ENCODE assay signal across 1 cellular context in genomic region chr1:66415326-66415725, GRCh38.
TF ChIP-seq lines count a peak whose summit lies in the region.

No MANE protein-coding gene starts in this region.

TF ChIP-seq in GM12878, 131 proteins besides CTCF, POLR2A, EP300 and RAD21 (continued from another document):
- TF ChIP-seq REST (IDR thresholded peaks at IDR 0.05; ENCODE audit: low read depth, low read length) (no peak), RUNX3 (IDR thresholded peaks at IDR 0.05; ENCODE audit: low read length) (no peak), EED (IDR thresholded peaks at IDR 0.05; ENCODE audit: low read depth) (no peak), NRF1 (conservative IDR thresholded peaks at IDR 0.05; ENCODE audit: low read depth, low read length) (no peak), RAD51 (IDR thresholded peaks at IDR 0.05) (no peak), ZNF274 (IDR thresholded peaks at IDR 0.05; ENCODE audit: insufficient read depth, insufficient read length) (no peak)
- TF ChIP-seq, protein P1, sequence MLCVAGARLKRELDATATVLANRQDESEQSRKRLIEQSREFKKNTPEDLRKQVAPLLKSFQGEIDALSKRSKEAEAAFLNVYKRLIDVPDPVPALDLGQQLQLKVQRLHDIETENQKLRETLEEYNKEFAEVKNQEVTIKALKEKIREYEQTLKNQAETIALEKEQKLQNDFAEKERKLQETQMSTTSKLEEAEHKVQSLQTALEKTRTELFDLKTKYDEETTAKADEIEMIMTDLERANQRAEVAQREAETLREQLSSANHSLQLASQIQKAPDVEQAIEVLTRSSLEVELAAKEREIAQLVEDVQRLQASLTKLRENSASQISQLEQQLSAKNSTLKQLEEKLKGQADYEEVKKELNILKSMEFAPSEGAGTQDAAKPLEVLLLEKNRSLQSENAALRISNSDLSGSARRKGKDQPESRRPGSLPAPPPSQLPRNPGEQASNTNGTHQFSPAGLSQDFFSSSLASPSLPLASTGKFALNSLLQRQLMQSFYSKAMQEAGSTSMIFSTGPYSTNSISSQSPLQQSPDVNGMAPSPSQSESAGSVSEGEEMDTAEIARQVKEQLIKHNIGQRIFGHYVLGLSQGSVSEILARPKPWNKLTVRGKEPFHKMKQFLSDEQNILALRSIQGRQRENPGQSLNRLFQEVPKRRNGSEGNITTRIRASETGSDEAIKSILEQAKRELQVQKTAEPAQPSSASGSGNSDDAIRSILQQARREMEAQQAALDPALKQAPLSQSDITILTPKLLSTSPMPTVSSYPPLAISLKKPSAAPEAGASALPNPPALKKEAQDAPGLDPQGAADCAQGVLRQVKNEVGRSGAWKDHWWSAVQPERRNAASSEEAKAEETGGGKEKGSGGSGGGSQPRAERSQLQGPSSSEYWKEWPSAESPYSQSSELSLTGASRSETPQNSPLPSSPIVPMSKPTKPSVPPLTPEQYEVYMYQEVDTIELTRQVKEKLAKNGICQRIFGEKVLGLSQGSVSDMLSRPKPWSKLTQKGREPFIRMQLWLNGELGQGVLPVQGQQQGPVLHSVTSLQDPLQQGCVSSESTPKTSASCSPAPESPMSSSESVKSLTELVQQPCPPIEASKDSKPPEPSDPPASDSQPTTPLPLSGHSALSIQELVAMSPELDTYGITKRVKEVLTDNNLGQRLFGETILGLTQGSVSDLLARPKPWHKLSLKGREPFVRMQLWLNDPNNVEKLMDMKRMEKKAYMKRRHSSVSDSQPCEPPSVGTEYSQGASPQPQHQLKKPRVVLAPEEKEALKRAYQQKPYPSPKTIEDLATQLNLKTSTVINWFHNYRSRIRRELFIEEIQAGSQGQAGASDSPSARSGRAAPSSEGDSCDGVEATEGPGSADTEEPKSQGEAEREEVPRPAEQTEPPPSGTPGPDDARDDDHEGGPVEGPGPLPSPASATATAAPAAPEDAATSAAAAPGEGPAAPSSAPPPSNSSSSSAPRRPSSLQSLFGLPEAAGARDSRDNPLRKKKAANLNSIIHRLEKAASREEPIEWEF (IDR thresholded peaks at IDR 0.05; ENCODE audit: insufficient replicate concordance, low read depth, low read length): no peak
TF ChIP-seq in GM12878: peak in this region for 0.
